Comparison of ENCODE assay signal across 8 cellular contexts in genomic region chr19:41225238-41226052, GRCh38. TPM values are rescaled to one million over a fixed set of nuclear protein-coding genes. Genes with fewer than 3 reads are reported as not detected.
DNase-seq lines count a peak whose midpoint lies in the region; ATAC-seq and TF ChIP-seq lines count a peak whose summit lies in the region.

No MANE protein-coding gene starts in this region.

- TF ChIP-seq CTCF in SK-N-SH (IDR thresholded peaks at IDR 0.05) (no peak), brain (conservative IDR thresholded peaks at IDR 0.05) (no peak)

- peaks cover 7% of the 10 kb centered on the region for H3K36me3 Mint-ChIP-seq in brain

- no peak; a peak in 1 of 4 replicates for TF ChIP-seq EP300 in SK-N-SH (IDR thresholded peaks at IDR 0.05; ENCODE audit: borderline replicate concordance in 1 of 2, low read depth in 1 of 2, low read length in 1 of 2)

- CTCF ChIA-PET in SK-N-SH (lab: Yijun Ruan, JAX): interaction anchor here (2.1 kb wide), 1 partner anchor 21 kb away, joined by 5 read pairs; no protein-coding TSS in a partner anchor

- H3K4me3 ChIP-seq in SK-N-SH (ENCODE audit: low read depth in 2 of 2, low read length in 1 of 2): peak overlapping the region in 1 of 2 experiments; percentile 46; a peak in 3 of 4 replicates

- no peaks in the 10 kb centered on the region for H3K27me3 ChIP-seq in SK-N-SH (ENCODE audit: insufficient read depth)

- peak overlapping the region; percentile 49 to 94 (median 88) for H3K27ac Mint-ChIP-seq in brain

- 34% methylated on average over 28 of the region's 29 CpGs for WGBS in SK-N-SH (ENCODE audit: low lambda C conversion rate)

- H3K36me3 ChIP-seq in SK-N-SH (replicated peaks in 1 of 2; ENCODE audit: control insufficient read depth in 1 of 2, insufficient read depth in 2 of 2, low read length in 1 of 2): peaks cover 0 to 39% of the 10 kb centered on the region in 2 experiments

- H3K9me3 Mint-ChIP-seq in brain: no peaks in the 10 kb centered on the region

- peak; percentile 100 for DNase-seq in Caki2 (ENCODE audit: low read depth)
- peak; percentile 55 for DNase-seq in SK-N-SH
- DNase-seq in iris pigment epithelial cell (ENCODE audit: low read depth): peak; percentile 98
- peak; percentile 45 to 59 for DNase-seq in stimulated activated CD4-positive, alpha-beta T cell treated with anti-CD3 and anti-CD28 coated beads, Interleukin-15, amount 100 ng/mL, for 48 hours (ENCODE audit: low read depth in 2 of 2)
- no peak for DNase-seq in COR-L47 (lab: John Stamatoyannopoulos, UW)

- peaks cover 45% of the 10 kb centered on the region for H3K4me1 Mint-ChIP-seq in brain

- POLR2A ChIA-PET in SK-N-SH (lab: Yijun Ruan, JAX): no interaction called here

- in situ Hi-C loops in Caki2 (cut with HindIII; ENCODE audit: low pct_unique_long_range_greater_than_20kb, low sequenced_read_pairs): no loop called here

- peak overlapping the region; percentile 63 for H3K9ac ChIP-seq in SK-N-SH

- peaks cover 60% of the 10 kb centered on the region for H3F3A ChIP-seq in SK-N-SH (replicated peaks; ENCODE audit: insufficient read depth)

- ATAC-seq in HG03280 (IDR thresholded peaks at IDR 0.05; ENCODE audit: unreplicated experiment): no peak
- ATAC-seq in GM21381 (IDR thresholded peaks at IDR 0.05; ENCODE audit: unreplicated experiment): no peak

- peak overlapping the region; percentile 87 for H3K4me2 ChIP-seq in SK-N-SH

- peak overlapping the region; percentile 64 to 82 (median 78) for H3K4me3 Mint-ChIP-seq in brain

- H3K27ac ChIP-seq in SK-N-SH (ENCODE audit: low read depth in 2 of 2, low read length in 1 of 2): peak overlapping the region; percentile 41 to 96; a peak in 3 of 4 replicates

- H4K20me1 ChIP-seq in SK-N-SH (ENCODE audit: insufficient read depth): no peaks in the 10 kb centered on the region

- H2AFZ ChIP-seq in SK-N-SH (ENCODE audit: low read depth): no peak overlapping the region

- H3K9me3 ChIP-seq in SK-N-SH: no peaks in the 10 kb centered on the region

- H3K9me2 ChIP-seq in SK-N-SH: no peaks in the 10 kb centered on the region

- H3K4me1 ChIP-seq in SK-N-SH (ENCODE audit: control insufficient read depth in 1 of 2, insufficient read depth in 2 of 2, low read depth in 1 of 2, low read length in 1 of 2): peaks cover 0 to 30% of the 10 kb centered on the region in 2 experiments; a peak in 2 of 4 replicates

- peaks cover 87% of the 10 kb centered on the region for H3K79me2 ChIP-seq in SK-N-SH (ENCODE audit: insufficient read depth)

- TF ChIP-seq RAD21 in SK-N-SH (IDR thresholded peaks at IDR 0.05; ENCODE audit: low read length): no peak

- H3K27me3 Mint-ChIP-seq in brain: peaks cover 13% of the 10 kb centered on the region

TF ChIP-seq in SK-N-SH, 30 proteins besides CTCF, POLR2A, EP300 and RAD21 (continues in another document):
- peak; percentile 71 for TF ChIP-seq MAX (IDR thresholded peaks at IDR 0.05; ENCODE audit: low read depth)
- TF ChIP-seq TCF12 (IDR thresholded peaks at IDR 0.05): peak; percentile 84
- no peak for TF ChIP-seq RCOR1 (IDR thresholded peaks at IDR 0.05; ENCODE audit: low read length)
- no peak for TF ChIP-seq GATA2 (CRISPR knock-in tag; IDR thresholded peaks at IDR 0.05)
- peak; percentile 97 for TF ChIP-seq FOSL2 (IDR thresholded peaks at IDR 0.05; ENCODE audit: borderline replicate concordance, low read depth)
- TF ChIP-seq, protein P1, sequence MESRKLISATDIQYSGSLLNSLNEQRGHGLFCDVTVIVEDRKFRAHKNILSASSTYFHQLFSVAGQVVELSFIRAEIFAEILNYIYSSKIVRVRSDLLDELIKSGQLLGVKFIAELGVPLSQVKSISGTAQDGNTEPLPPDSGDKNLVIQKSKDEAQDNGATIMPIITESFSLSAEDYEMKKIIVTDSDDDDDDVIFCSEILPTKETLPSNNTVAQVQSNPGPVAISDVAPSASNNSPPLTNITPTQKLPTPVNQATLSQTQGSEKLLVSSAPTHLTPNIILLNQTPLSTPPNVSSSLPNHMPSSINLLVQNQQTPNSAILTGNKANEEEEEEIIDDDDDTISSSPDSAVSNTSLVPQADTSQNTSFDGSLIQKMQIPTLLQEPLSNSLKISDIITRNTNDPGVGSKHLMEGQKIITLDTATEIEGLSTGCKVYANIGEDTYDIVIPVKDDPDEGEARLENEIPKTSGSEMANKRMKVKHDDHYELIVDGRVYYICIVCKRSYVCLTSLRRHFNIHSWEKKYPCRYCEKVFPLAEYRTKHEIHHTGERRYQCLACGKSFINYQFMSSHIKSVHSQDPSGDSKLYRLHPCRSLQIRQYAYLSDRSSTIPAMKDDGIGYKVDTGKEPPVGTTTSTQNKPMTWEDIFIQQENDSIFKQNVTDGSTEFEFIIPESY (IDR thresholded peaks at IDR 0.05; ENCODE audit: borderline replicate concordance, low read depth): 0 out of 2 replicates have a peak, but pooled peaks have one; percentile 52
- TF ChIP-seq MEF2A (IDR thresholded peaks at IDR 0.05; ENCODE audit: borderline replicate concordance, low read depth): no peak
- TF ChIP-seq RXRA (IDR thresholded peaks at IDR 0.05; ENCODE audit: borderline replicate concordance, low read depth): no peak; the same call in 1 of the 2 replicates
- no peak for TF ChIP-seq FOXM1 (IDR thresholded peaks at IDR 0.05; ENCODE audit: low read depth)
- TF ChIP-seq RFX5 (IDR thresholded peaks at IDR 0.05; ENCODE audit: low read length): no peak
- TF ChIP-seq, protein P2, sequence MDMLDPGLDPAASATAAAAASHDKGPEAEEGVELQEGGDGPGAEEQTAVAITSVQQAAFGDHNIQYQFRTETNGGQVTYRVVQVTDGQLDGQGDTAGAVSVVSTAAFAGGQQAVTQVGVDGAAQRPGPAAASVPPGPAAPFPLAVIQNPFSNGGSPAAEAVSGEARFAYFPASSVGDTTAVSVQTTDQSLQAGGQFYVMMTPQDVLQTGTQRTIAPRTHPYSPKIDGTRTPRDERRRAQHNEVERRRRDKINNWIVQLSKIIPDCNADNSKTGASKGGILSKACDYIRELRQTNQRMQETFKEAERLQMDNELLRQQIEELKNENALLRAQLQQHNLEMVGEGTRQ (IDR thresholded peaks at IDR 0.05; ENCODE audit: borderline replicate concordance, low read depth, low read length): no peak
- TF ChIP-seq IRF3 (IDR thresholded peaks at IDR 0.05; ENCODE audit: low read depth, low read length): no peak
- TF ChIP-seq MXI1 (IDR thresholded peaks at IDR 0.05; ENCODE audit: low read depth, low read length): no peak
- TF ChIP-seq, protein P3, sequence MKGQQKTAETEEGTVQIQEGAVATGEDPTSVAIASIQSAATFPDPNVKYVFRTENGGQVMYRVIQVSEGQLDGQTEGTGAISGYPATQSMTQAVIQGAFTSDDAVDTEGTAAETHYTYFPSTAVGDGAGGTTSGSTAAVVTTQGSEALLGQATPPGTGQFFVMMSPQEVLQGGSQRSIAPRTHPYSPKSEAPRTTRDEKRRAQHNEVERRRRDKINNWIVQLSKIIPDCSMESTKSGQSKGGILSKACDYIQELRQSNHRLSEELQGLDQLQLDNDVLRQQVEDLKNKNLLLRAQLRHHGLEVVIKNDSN (IDR thresholded peaks at IDR 0.05; ENCODE audit: borderline replicate concordance, low read depth): no peak

RNA-seq across cellular contexts. Expression of gene AXL, which starts 6.4 kb away (rescaled TPM):
- total RNA-seq in Caki2 (2014; rRNA removed; shearing (Covaris generic); ENCODE audit: low replicate concordance): 349 and 418 TPM in 2 replicates
- 78.8 and 82.6 TPM in 2 replicates for polyA plus RNA-seq in SK-N-SH (2012; rRNA removed)
- 47.4 and 58.0 TPM in 2 replicates for polyA plus RNA-seq in SK-N-SH (2012; cell fraction: cytosol; rRNA removed)
- 71.7 and 77.3 TPM in 2 replicates for polyA plus RNA-seq in SK-N-SH (2012; cell fraction: nucleus; rRNA removed)
- polyA plus RNA-seq in brain (ENCODE audit: insufficient read depth, low read depth, low replicate concordance): 10.9 TPM

RNA-seq across cellular contexts. Expression of gene CYP2S1, which starts 32.4 kb away (rescaled TPM):
- 10.6 and 40.2 TPM in 2 replicates for total RNA-seq in Caki2 (2014; rRNA removed; shearing (Covaris generic); ENCODE audit: low replicate concordance)
- polyA plus RNA-seq in SK-N-SH (2012; rRNA removed) (0.50 and 0.67 TPM in 2 replicates), brain (ENCODE audit: insufficient read depth, low read depth, low replicate concordance) (0.54 TPM)
- 0.67 and 0.73 TPM in 2 replicates for polyA plus RNA-seq in SK-N-SH (2012; cell fraction: cytosol; rRNA removed)
- 0.98 and 0.99 TPM in 2 replicates for polyA plus RNA-seq in SK-N-SH (2012; cell fraction: nucleus; rRNA removed)

RNA-seq across cellular contexts. Expression of gene HNRNPUL1, which starts 38.7 kb away (rescaled TPM):
- 136 and 137 TPM in 2 replicates for total RNA-seq in Caki2 (2014; rRNA removed; shearing (Covaris generic); ENCODE audit: low replicate concordance)
- polyA plus RNA-seq in SK-N-SH (2012; rRNA removed): 34.2 and 41.5 TPM in 2 replicates
- polyA plus RNA-seq in SK-N-SH (2012; cell fraction: cytosol; rRNA removed): 32.5 and 33.9 TPM in 2 replicates
- polyA plus RNA-seq in SK-N-SH (2012; cell fraction: nucleus; rRNA removed): 35.8 and 43.2 TPM in 2 replicates
- 329 TPM for polyA plus RNA-seq in brain (ENCODE audit: insufficient read depth, low read depth, low replicate concordance)
